Comparison of ENCODE assay signal across 11 cellular contexts in the genomic region with DNA sequence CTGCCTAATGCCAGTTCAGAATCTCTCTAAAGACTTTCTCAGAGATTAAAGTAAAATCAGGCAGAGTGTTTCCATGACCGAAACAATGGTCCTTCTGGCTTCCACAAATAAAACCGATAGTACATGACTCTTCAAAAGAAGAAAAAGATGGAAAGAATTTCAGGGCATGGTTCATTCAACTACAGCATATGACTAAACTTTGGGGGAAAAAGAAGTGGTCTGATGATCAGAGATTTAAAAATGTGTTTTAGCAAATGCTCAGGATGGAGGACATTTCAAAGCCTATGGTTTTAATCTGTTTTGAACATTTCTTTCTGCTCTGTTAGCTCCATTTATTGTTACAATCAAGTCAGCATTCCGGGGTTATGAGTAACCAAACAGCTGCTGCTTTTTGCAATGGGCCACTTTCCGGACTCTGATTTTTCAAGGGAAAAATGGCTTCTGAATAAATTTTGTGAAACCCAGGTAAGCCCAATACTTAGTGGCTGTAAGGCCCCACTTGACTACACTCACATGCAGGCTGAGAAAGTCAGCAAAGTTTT.
A peak's percentile ranks its signal among the peaks of the same experiment; 100 is the strongest.
DNase-seq lines count a peak whose midpoint lies in the region; ATAC-seq and TF ChIP-seq lines count a peak whose summit lies in the region.
"Had no signal": no experiment of that assay in that cellular context is flagged by ENCODE, and none has a peak within 500 bp of the region (broad histone marks: within the 10 kb centered on the region; RNA-seq: fewer than 3 reads in every experiment).

No MANE protein-coding gene starts in this region.

- H3K27ac ChIP-seq in foreskin keratinocyte: peak overlapping the region; percentile 58
- H3K27ac ChIP-seq in psoas muscle: peak overlapping the region; percentile 70
- H3K27ac ChIP-seq: C4-2B had no signal

- TF ChIP-seq CTCF in astrocyte of the cerebellum (IDR thresholded peaks at IDR 0.05; ENCODE audit: low read depth, low read length, missing control alignments) (no peak), foreskin keratinocyte (conservative IDR thresholded peaks at IDR 0.05) (no peak), psoas muscle (IDR thresholded peaks at IDR 0.05) (no peak)

- in situ Hi-C loops in astrocyte of the cerebellum (cut with HindIII; ENCODE audit: low sequenced_read_pairs): no loop called here

- intact Hi-C loops in psoas muscle (cut with DNase I): no loop called here

- H3K27me3 ChIP-seq in foreskin keratinocyte (no peaks in the 10 kb centered on the region), psoas muscle (ENCODE audit: insufficient read depth in 3 of 3, low read length in 2 of 3) (no peaks in the 10 kb centered on the region)

- H3K4me3 ChIP-seq in astrocyte of the cerebellum (ENCODE audit: low read depth, low read length) (no peak overlapping the region), psoas muscle (no peak overlapping the region)

- no peaks in the 10 kb centered on the region for H3K9me3 ChIP-seq in psoas muscle

- peaks cover 16% of the 10 kb centered on the region for H3K4me1 ChIP-seq in foreskin keratinocyte
- H3K4me1 ChIP-seq in psoas muscle: no peaks in the 10 kb centered on the region

- 24 to 40% (median 27%) methylated on average over 4 of the region's 4 CpGs for WGBS in psoas muscle, 3 donors

- H3K36me3 ChIP-seq in psoas muscle (ENCODE audit: insufficient read depth in 1 of 2, low read depth in 1 of 2): no peaks in the 10 kb centered on the region

- ATAC-seq in foreskin keratinocyte (peak; percentile 54), psoas muscle (peak in 1 of 4 donors; percentile 49), GM19035 (IDR thresholded peaks at IDR 0.05; ENCODE audit: unreplicated experiment) (no peak), GM21786 (IDR thresholded peaks at IDR 0.05; ENCODE audit: unreplicated experiment) (no peak)

- DNase-seq in EL (peak; percentile 79), astrocyte of the cerebellum (ENCODE audit: low read depth) (peak; percentile 91), foreskin keratinocyte (peak in 1 of 2 donors; percentile 67), psoas muscle (no peak), amygdala (lab: John Stamatoyannopoulos, UW) (no peak), activated T-cell treated with anti-CD3 and anti-CD28 coated beads for 4 hours (no peak)
- DNase-seq: central memory CD4-positive, alpha-beta T cell; naive B cell had no signal

Comparison
In these comparisons a context has a peak if more than half of its experiments do, and no peak if none do; other contexts are left out.
1. DNase-seq: peak in EL (single experiment) and astrocyte of the cerebellum (single experiment); none in psoas muscle (0 of 2), amygdala (0 of 56) and activated T-cell treated with anti-CD3 and anti-CD28 coated beads for 4 hours (single experiment).